In the genomic region with DNA sequence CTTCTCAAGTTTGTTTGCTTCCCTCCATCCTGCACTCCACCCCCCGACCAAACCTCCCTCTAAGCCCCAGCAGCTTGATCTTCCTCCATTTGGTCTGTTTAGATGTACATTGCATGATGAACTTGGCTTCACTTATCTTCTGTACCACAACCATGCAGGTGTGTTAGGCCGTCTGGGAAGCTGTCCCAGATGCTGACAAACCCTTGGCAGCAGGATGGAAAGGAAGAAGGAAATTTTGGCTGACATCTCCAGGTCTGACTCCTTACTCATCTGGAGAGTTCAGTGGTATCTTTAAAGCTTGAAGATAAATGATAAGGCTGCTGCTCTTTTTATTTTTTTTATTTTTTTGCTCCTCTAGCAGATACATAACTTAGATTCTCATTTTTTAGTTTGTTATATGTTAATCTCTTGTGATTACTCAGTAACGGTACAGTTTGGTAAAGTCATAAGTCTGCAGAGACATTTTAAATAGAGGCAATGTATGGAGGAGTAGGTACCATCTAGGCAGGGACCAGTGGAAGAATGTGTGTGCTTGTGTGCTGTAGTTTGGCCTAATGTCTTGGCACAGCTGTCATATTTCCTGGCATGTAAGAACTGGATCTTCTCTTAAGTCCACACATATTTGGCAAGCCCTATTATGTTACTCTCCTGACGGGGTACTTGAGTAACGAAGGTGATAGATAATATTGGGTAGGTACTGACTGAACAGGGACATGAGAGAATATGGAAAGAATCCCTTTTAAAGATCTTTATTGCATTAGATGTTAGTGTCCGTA, we compare ENCODE assay signal across 1 cellular context.
TF ChIP-seq lines count a peak whose summit lies in the region.

No MANE protein-coding gene starts in this region.

TF ChIP-seq in HepG2, 621 proteins besides CTCF, POLR2A, EP300 and RAD21 (continued from another document):
- TF ChIP-seq, protein P1, sequence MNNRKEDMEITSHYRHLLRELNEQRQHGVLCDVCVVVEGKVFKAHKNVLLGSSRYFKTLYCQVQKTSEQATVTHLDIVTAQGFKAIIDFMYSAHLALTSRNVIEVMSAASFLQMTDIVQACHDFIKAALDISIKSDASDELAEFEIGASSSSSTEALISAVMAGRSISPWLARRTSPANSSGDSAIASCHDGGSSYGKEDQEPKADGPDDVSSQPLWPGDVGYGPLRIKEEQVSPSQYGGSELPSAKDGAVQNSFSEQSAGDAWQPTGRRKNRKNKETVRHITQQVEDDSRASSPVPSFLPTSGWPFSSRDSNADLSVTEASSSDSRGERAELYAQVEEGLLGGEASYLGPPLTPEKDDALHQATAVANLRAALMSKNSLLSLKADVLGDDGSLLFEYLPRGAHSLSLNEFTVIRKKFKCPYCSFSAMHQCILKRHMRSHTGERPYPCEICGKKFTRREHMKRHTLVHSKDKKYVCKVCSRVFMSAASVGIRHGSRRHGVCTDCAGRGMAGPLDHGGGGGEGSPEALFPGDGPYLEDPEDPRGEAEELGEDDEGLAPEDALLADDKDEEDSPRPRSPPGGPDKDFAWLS (CRISPR knock-in tag; IDR thresholded peaks at IDR 0.05; ENCODE audit: borderline replicate concordance) = no peak
- TF ChIP-seq KDM4B (CRISPR knock-in tag; IDR thresholded peaks at IDR 0.05) (no peak), ZNF143 (CRISPR knock-in tag; IDR thresholded peaks at IDR 0.05) (no peak), HOXA5 (CRISPR knock-in tag; IDR thresholded peaks at IDR 0.05) (no peak), FOXC1 (CRISPR knock-in tag; IDR thresholded peaks at IDR 0.05; ENCODE audit: borderline replicate concordance) (no peak), MAFK (conservative IDR thresholded peaks at IDR 0.05 in 1 of 2, IDR thresholded peaks at IDR 0.05 in 1 of 2; ENCODE audit: low read length in 2 of 2) (no peak), ZNF253 (CRISPR knock-in tag; IDR thresholded peaks at IDR 0.05; ENCODE audit: borderline replicate concordance) (no peak), ZBTB42 (CRISPR knock-in tag; IDR thresholded peaks at IDR 0.05) (no peak), ZSCAN9 (CRISPR knock-in tag; IDR thresholded peaks at IDR 0.05; ENCODE audit: borderline replicate concordance) (no peak), AHR (CRISPR knock-in tag; IDR thresholded peaks at IDR 0.05) (no peak), TOE1 (CRISPR knock-in tag; IDR thresholded peaks at IDR 0.05) (no peak), ZNF335 (CRISPR knock-in tag; IDR thresholded peaks at IDR 0.05) (no peak), YEATS4 (CRISPR knock-in tag; IDR thresholded peaks at IDR 0.05; ENCODE audit: borderline replicate concordance) (no peak), ZFP62 (CRISPR knock-in tag; IDR thresholded peaks at IDR 0.05) (no peak), TMF1 (CRISPR knock-in tag; IDR thresholded peaks at IDR 0.05; ENCODE audit: low read depth) (no peak), ZSCAN20 (CRISPR knock-in tag; IDR thresholded peaks at IDR 0.05; ENCODE audit: borderline replicate concordance) (no peak)
- TF ChIP-seq, protein P2, sequence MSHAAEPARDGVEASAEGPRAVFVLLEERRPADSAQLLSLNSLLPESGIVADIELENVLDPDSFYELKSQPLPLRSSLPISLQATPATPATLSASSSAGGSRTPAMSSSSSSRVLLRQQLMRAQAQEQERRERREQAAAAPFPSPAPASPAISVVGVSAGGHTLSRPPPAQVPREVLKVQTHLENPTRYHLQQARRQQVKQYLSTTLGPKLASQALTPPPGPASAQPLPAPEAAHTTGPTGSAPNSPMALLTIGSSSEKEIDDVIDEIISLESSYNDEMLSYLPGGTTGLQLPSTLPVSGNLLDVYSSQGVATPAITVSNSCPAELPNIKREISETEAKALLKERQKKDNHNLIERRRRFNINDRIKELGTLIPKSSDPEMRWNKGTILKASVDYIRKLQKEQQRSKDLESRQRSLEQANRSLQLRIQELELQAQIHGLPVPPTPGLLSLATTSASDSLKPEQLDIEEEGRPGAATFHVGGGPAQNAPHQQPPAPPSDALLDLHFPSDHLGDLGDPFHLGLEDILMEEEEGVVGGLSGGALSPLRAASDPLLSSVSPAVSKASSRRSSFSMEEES (CRISPR knock-in tag; IDR thresholded peaks at IDR 0.05) = no peak
- TF ChIP-seq, protein P3, sequence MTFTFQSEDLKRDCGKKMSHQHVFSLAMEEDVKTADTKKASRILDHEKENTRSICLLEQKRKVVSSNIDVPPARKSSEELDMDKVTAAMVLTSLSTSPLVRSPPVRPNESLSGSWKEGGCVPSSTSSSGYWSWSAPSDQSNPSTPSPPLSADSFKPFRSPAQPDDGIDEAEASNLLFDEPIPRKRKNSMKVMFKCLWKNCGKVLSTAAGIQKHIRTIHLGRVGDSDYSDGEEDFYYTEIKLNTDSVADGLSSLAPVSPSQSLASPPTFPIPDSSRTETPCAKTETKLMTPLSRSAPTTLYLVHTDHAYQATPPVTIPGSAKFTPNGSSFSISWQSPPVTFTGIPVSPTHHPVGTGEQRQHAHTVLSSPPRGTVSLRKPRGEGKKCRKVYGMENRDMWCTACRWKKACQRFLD (CRISPR knock-in tag; IDR thresholded peaks at IDR 0.05; ENCODE audit: borderline replicate concordance) = no peak
